Comparison of ENCODE assay signal across 10 cellular contexts in genomic region chr11:118980191-118980881, GRCh38. TPM values are rescaled to one million over a fixed set of nuclear protein-coding genes. Genes with fewer than 3 reads are reported as not detected.
DNase-seq lines count a peak whose midpoint lies in the region; ATAC-seq and TF ChIP-seq lines count a peak whose summit lies in the region.
"Had no signal": no experiment of that assay in that cellular context is flagged by ENCODE, and none has a peak within 500 bp of the region (broad histone marks: within the 10 kb centered on the region; RNA-seq: fewer than 3 reads in every experiment).

No MANE protein-coding gene starts in this region.

- no peak overlapping the region for H3K9ac ChIP-seq in rectal smooth muscle tissue (ENCODE audit: low read length)

- H3K36me3 ChIP-seq in heart left ventricle (no peaks in the 10 kb centered on the region), rectal smooth muscle tissue (ENCODE audit: control insufficient read depth, insufficient read depth, low read length) (no peaks in the 10 kb centered on the region)

- 27 to 37% (median 30%) methylated on average over 12 to 21 of the region's 21 CpGs for WGBS in heart left ventricle, 4 donors

- DNase-seq in MV-4-11 (lab: John Stamatoyannopoulos, UW) (peak; percentile 28), heart left ventricle (peak in 4 of 5 donors; percentile 33 to 65 (median 45)), COR-L47 (lab: John Stamatoyannopoulos, UW) (no peak), SK-N-DZ (ENCODE audit: low spot score) (no peak)
- DNase-seq: stimulated activated CD4-positive, alpha-beta T cell treated with anti-CD3 and anti-CD28 coated beads, Interleukin-15, amount 100 ng/mL, for 24 hours had no signal

- no peaks in the 10 kb centered on the region for H3K9me3 ChIP-seq in heart left ventricle

- TF ChIP-seq POLR2A in heart left ventricle (IDR thresholded peaks at IDR 0.05), result no peak

- H3K4me3 ChIP-seq in heart left ventricle (peak overlapping the region in 8 of 12 donors; percentile 0 to 32 (median 24)), rectal smooth muscle tissue (ENCODE audit: low read length) (peak overlapping the region; percentile 15)

- no peak for TF ChIP-seq CTCF in heart left ventricle (IDR thresholded peaks at IDR 0.05)

- H3K27me3 ChIP-seq in heart left ventricle (no peaks in the 10 kb centered on the region), rectal smooth muscle tissue (ENCODE audit: control insufficient read depth, insufficient read depth, low read length) (peaks cover 3% of the 10 kb centered on the region)

- intact Hi-C loops in heart left ventricle (cut with DNase I), result no loop called here

- H3K4me1 ChIP-seq in heart left ventricle, result peaks cover 0 to 14% (median 4%) of the 10 kb centered on the region in 12 donors
- H3K4me1 ChIP-seq in rectal smooth muscle tissue (ENCODE audit: control insufficient read depth, insufficient read depth, low read length), result no peaks in the 10 kb centered on the region

- H3K27ac ChIP-seq in heart left ventricle, result no peak overlapping the region
- H3K27ac ChIP-seq in rectal smooth muscle tissue (ENCODE audit: low read depth, low read length), result no peak overlapping the region

- peak; percentile 61 to 73 (median 65) for ATAC-seq in heart left ventricle
- no peak for ATAC-seq in GM21381 (IDR thresholded peaks at IDR 0.05; ENCODE audit: unreplicated experiment)

RNA-seq across cellular contexts. Expression of gene FOXR1, which starts 8.8 kb away (rescaled TPM):
- total RNA-seq in heart left ventricle, result not detected
- polyA plus RNA-seq in heart left ventricle, result not detected
- not detected in 2 replicates for polyA plus RNA-seq in SK-N-DZ (2014; cell fraction: cytosol; rRNA removed)
- not detected in 2 replicates for polyA plus RNA-seq in SK-N-DZ (2014; cell fraction: nucleus; rRNA removed)
- total RNA-seq: activated T-helper 2 cell treated with anti-CD3 and anti-CD28 coated beads, Interferon-gamma antibody, Interleukin-2, Interleukin-4, amounts not matched to agents 10 μg/mL and 5 μg/mL and 100 μg/mL, durations not matched to agents 14 hours and 24 hours and 36 hours; HT-29; lower leg skin had no signal

RNA-seq across cellular contexts. Expression of gene CENATAC, which starts 17.6 kb away (rescaled TPM):
- total RNA-seq in heart left ventricle, result 10 to 100 TPM in 6 of 9 donors, 1 to 10 TPM in 3; 7.9 to 15.8 (median 11.7) TPM
- polyA plus RNA-seq in heart left ventricle, result 10 to 100 TPM in 1 of 2 donors, 1 to 10 TPM in 1; 9.5 to 27.3 TPM
- polyA plus RNA-seq in SK-N-DZ (2014; cell fraction: cytosol; rRNA removed), result 14.3 and 16.2 TPM in 2 replicates
- polyA plus RNA-seq in SK-N-DZ (2014; cell fraction: nucleus; rRNA removed), result 63.8 and 64.2 TPM in 2 replicates

RNA-seq across cellular contexts. Expression of gene UPK2, which starts 24.2 kb away (rescaled TPM):
- not detected for total RNA-seq in heart left ventricle
- not detected for polyA plus RNA-seq in heart left ventricle
- polyA plus RNA-seq in SK-N-DZ (2014; cell fraction: cytosol; rRNA removed), result not detected in 2 replicates
- not detected in 2 replicates for polyA plus RNA-seq in SK-N-DZ (2014; cell fraction: nucleus; rRNA removed)
- total RNA-seq: activated T-helper 2 cell treated with anti-CD3 and anti-CD28 coated beads, Interferon-gamma antibody, Interleukin-2, Interleukin-4, amounts not matched to agents 10 μg/mL and 5 μg/mL and 100 μg/mL, durations not matched to agents 14 hours and 24 hours and 36 hours; HT-29; lower leg skin had no signal

RNA-seq across cellular contexts. Expression of gene RPS25, which starts 37.8 kb away (rescaled TPM):
- total RNA-seq in heart left ventricle, result 1,000 to 10,000 TPM in 2 of 9 donors, 100 to 1,000 TPM in 7; 719 to 1,307 (median 821) TPM
- 1,000 to 10,000 TPM; 1,773 to 1,882 TPM for polyA plus RNA-seq in heart left ventricle
- 1,352 and 1,764 TPM in 2 replicates for polyA plus RNA-seq in SK-N-DZ (2014; cell fraction: cytosol; rRNA removed)
- polyA plus RNA-seq in SK-N-DZ (2014; cell fraction: nucleus; rRNA removed), result 951 and 1,259 TPM in 2 replicates

RNA-seq across cellular contexts. Expression of gene TRAPPC4, which starts 38.2 kb away (rescaled TPM):
- total RNA-seq in heart left ventricle, result 10 to 100 TPM; 31.9 to 57.1 (median 44.4) TPM
- 10 to 100 TPM; 21.5 to 74.8 TPM for polyA plus RNA-seq in heart left ventricle
- polyA plus RNA-seq in SK-N-DZ (2014; cell fraction: cytosol; rRNA removed), result 49.6 and 51.0 TPM in 2 replicates
- polyA plus RNA-seq in SK-N-DZ (2014; cell fraction: nucleus; rRNA removed), result 27.4 and 37.3 TPM in 2 replicates

Comparison
In these comparisons a context has a peak if more than half of its experiments do, and no peak if none do; other contexts are left out.
1. DNase-seq: peak in MV-4-11 (single experiment) and heart left ventricle (4 of 5); none in COR-L47 (single experiment) and SK-N-DZ (single experiment).